In the genomic region with DNA sequence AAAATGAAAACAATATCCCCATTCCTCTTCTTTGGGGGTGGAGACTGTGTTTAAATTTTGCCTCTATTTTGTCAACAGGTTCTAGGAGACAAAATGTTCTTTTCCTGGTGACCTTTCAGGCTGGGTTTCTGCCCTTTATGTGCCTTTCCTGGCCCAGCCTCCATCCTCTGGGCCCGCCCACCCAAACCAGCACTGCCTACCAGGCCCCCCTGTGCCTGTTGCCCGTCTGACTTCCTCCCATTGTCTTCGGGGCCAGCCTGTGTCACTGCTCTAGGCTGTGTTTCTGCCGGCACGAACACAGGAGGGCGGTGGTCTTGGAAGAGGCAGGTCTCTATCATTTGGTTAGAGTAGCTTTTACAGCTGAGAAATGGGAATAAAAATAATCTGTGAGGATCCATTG, we compare ENCODE assay signal across 8 cellular contexts. TPM values are rescaled to one million over a fixed set of nuclear protein-coding genes. Genes with fewer than 3 reads are reported as not detected.
A peak's percentile ranks its signal among the peaks of the same experiment; 100 is the strongest.
DNase-seq lines count a peak whose midpoint lies in the region; ATAC-seq, FAIRE-seq and TF ChIP-seq lines count a peak whose summit lies in the region.

No MANE protein-coding gene starts in this region.

- peaks cover 2% of the 10 kb centered on the region for H3K9me3 Mint-ChIP-seq in glutamatergic neuron (ENCODE audit: unreplicated experiment)

- peak overlapping the region; percentile 68 for H3K4me3 Mint-ChIP-seq in glutamatergic neuron (ENCODE audit: unreplicated experiment)

- peak overlapping the region in 3 of 4 donors; percentile 7 to 25 (median 14) for H3K27ac ChIP-seq in pancreas

- H3K27me3 ChIP-seq in pancreas = no peaks in the 10 kb centered on the region

- peak overlapping the region; percentile 17 for H3K27ac Mint-ChIP-seq in glutamatergic neuron (ENCODE audit: unreplicated experiment)

- ATAC-seq in pancreas (peak in 2 of 4 donors; percentile 34 to 37), GM21447 (IDR thresholded peaks at IDR 0.05; ENCODE audit: unreplicated experiment) (no peak), HG03342 (IDR thresholded peaks at IDR 0.05; ENCODE audit: unreplicated experiment) (no peak)

- H3K36me3 Mint-ChIP-seq in glutamatergic neuron (ENCODE audit: unreplicated experiment) = no peaks in the 10 kb centered on the region

- WGBS in pancreas, 2 donors = 70 to 76% methylated on average over 6 of the region's 6 CpGs

- no peak for TF ChIP-seq CTCF in glutamatergic neuron (IDR thresholded peaks at IDR 0.05; ENCODE audit: partially characterized antibody, unreplicated experiment)
- TF ChIP-seq CTCF in pancreas (IDR thresholded peaks at IDR 0.05) = no peak

- H3K36me3 ChIP-seq in pancreas = no peaks in the 10 kb centered on the region

- peaks cover 23 to 42% (median 41%) of the 10 kb centered on the region in 3 donors for H3K4me1 ChIP-seq in pancreas

- H3K9me3 ChIP-seq in pancreas = no peaks in the 10 kb centered on the region

- DNase-seq in ELF-1 (ENCODE audit: low read depth, low spot score) (peak; percentile 87), glutamatergic neuron (peak; percentile 63), pancreas (peak in 2 of 6 donors; percentile 29 to 44), cerebellar nuclear complex (lab: John Stamatoyannopoulos, UW) (no peak), NCI-H526 (lab: John Stamatoyannopoulos, UW) (no peak)
- peak; percentile 81 for DNase-seq in activated CD8-positive, alpha-beta memory T cell treated with anti-CD3 and anti-CD28 coated beads, Interleukin-2, amount 50 U/mL, for 4 hours

- no peak overlapping the region for H3K4me3 ChIP-seq in pancreas

- peaks cover 60% of the 10 kb centered on the region for H3K4me1 Mint-ChIP-seq in glutamatergic neuron (ENCODE audit: low read depth, unreplicated experiment)

- no peak for FAIRE-seq in pancreas (lab: Jason Lieb, UNC)

- intact Hi-C loops in pancreas (cut with DNase I) = no loop called here

- H3K27me3 Mint-ChIP-seq in glutamatergic neuron (ENCODE audit: unreplicated experiment) = peaks cover 5% of the 10 kb centered on the region

RNA-seq across cellular contexts. Expression of gene TSPAN14, which starts 13.9 kb away (rescaled TPM):
- total RNA-seq in glutamatergic neuron (ENCODE audit: unreplicated experiment) = 141 TPM
- total RNA-seq in pancreas = 10 to 100 TPM; 20.5 to 61.9 (median 26.2) TPM
- 10 to 100 TPM; 10.6 to 18.8 TPM for polyA plus RNA-seq in pancreas

RNA-seq across cellular contexts. Expression of gene PRXL2A, which starts 59.7 kb away (rescaled TPM):
- total RNA-seq in glutamatergic neuron (ENCODE audit: unreplicated experiment) (164 TPM), pancreas (10 to 100 TPM; 18.2 to 39.8 (median 26.8) TPM)
- 10 to 100 TPM; 18.6 to 38.4 TPM for polyA plus RNA-seq in pancreas

Comparison
In these comparisons a context has a peak if more than half of its experiments do, and no peak if none do; other contexts are left out.
1. DNase-seq: peak in ELF-1 (single experiment), activated CD8-positive, alpha-beta memory T cell treated with anti-CD3 and anti-CD28 coated beads, Interleukin-2, amount 50 U/mL, for 4 hours (single experiment) and glutamatergic neuron (single experiment); none in cerebellar nuclear complex (0 of 2) and NCI-H526 (0 of 2).